In the genomic region with DNA sequence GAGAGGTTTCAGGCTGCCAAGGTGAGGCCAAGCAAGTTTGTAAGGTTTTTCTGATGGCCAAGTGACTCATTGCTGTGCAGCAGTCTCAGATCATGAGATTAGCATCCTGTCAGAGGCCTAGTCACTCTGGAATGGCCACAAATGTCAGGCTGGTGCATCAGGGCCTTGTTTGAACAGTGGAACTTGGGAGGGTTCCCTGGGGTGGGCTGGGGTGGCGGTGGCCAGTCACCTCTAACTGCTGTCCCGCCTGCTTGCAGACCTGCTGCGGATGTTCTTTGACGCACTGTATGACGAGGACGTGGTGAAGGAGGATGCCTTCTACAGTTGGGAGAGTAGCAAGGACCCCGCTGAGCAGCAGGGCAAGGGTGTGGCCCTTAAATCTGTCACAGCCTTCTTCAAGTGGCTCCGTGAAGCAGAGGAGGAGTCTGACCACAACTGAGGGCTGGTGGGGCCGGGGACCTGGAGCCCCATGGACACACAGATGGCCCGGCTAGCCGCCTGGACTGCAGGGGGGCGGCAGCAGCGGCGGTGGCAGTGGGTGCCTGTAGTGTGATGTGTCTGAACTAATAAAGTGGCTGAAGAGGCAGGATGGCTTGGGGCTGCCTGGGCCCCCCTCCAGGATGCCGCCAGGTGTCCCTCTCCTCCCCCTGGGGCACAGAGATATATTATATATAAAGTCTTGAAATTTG, we compare ENCODE assay signal across 7 cellular contexts. TPM values are rescaled to one million over a fixed set of nuclear protein-coding genes. Genes with fewer than 3 reads are reported as not detected.
DNase-seq lines count a peak whose midpoint lies in the region; ATAC-seq and TF ChIP-seq lines count a peak whose summit lies in the region.

No MANE protein-coding gene starts in this region.

- H3K36me3 ChIP-seq in KMS-11 (ENCODE audit: insufficient read depth) (peaks cover 15% of the 10 kb centered on the region; the same call in 1 of the 2 replicates), psoas muscle (ENCODE audit: insufficient read depth in 1 of 2, low read depth in 1 of 2) (peaks cover 0 to 58% of the 10 kb centered on the region in 2 donors)

- H3K9ac ChIP-seq in KMS-11 = no peak overlapping the region

- 67 to 82% (median 72%) methylated on average over 15 of the region's 15 CpGs for WGBS in psoas muscle, 3 donors

- no peaks in the 10 kb centered on the region for H3K27me3 ChIP-seq in KMS-11 (ENCODE audit: insufficient read depth, low read depth)
- no peaks in the 10 kb centered on the region for H3K27me3 ChIP-seq in psoas muscle (ENCODE audit: insufficient read depth in 3 of 3, low read length in 2 of 3)

- no peak overlapping the region for H3K4me2 ChIP-seq in KMS-11

- H3K27ac ChIP-seq in KMS-11 = peak overlapping the region; percentile 54; the same call in 1 of the 2 replicates
- H3K27ac ChIP-seq in psoas muscle = peak overlapping the region; percentile 90

- intact Hi-C loops in psoas muscle (cut with DNase I) = no loop called here

- TF ChIP-seq POLR2A in erythroblast (IDR thresholded peaks at IDR 0.05; ENCODE audit: low read length) = no peak

- H3K4me3 ChIP-seq in KMS-11 (IDR thresholded peaks at IDR 0.05; ENCODE audit: insufficient read depth, low read depth, low read length) = no peak overlapping the region
- H3K4me3 ChIP-seq in psoas muscle = no peak overlapping the region

- H4K20me1 ChIP-seq in KMS-11 (ENCODE audit: insufficient read depth) = peaks cover 3% of the 10 kb centered on the region; the same call in 1 of the 2 replicates

- H3K79me2 ChIP-seq in KMS-11 (ENCODE audit: insufficient read depth, low read depth) = peaks cover 11% of the 10 kb centered on the region; the same call in 1 of the 2 replicates

- DNase-seq in activated CD4-positive, alpha-beta T cell treated with anti-CD3 and anti-CD28 coated beads, Interleukin-2, amount 50 U/mL, for 4 hours = peak; percentile 20 to 37
- DNase-seq in erythroblast (lab: John Stamatoyannopoulos, UW) (peak; percentile 71 to 81), psoas muscle (peak; percentile 8 to 74), cerebellar nuclear complex (lab: John Stamatoyannopoulos, UW) (no peak)

- TF ChIP-seq CTCF in KMS-11 (conservative IDR thresholded peaks at IDR 0.05; ENCODE audit: low read depth, low read length) = no peak
- TF ChIP-seq CTCF in psoas muscle (IDR thresholded peaks at IDR 0.05) = no peak

- no peak overlapping the region for H2AFZ ChIP-seq in KMS-11 (ENCODE audit: low read depth)

- ATAC-seq in psoas muscle (peak; percentile 15 to 48 (median 32)), HG02973 (IDR thresholded peaks at IDR 0.05; ENCODE audit: unreplicated experiment) (no peak), GM19023 (IDR thresholded peaks at IDR 0.05; ENCODE audit: unreplicated experiment) (no peak)

- H3K9me3 ChIP-seq in psoas muscle = no peaks in the 10 kb centered on the region

- H3K4me1 ChIP-seq in KMS-11 (ENCODE audit: low read depth, poor library complexity, severe bottlenecking) (peaks cover 3% of the 10 kb centered on the region), psoas muscle (peaks cover 55% of the 10 kb centered on the region)

RNA-seq across cellular contexts. Expression of a gene that starts 2.8 kb away (rescaled TPM):
- 10 to 100 TPM; 12.6 to 20.3 (median 13.9) TPM for total RNA-seq in psoas muscle
- polyA plus RNA-seq in psoas muscle = 10 to 100 TPM; 12.9 to 26.8 (median 20.2) TPM

RNA-seq across cellular contexts. Expression of a gene that starts 20.2 kb away (rescaled TPM):
- 100 to 1,000 TPM; 448 to 726 (median 633) TPM for total RNA-seq in psoas muscle
- 100 to 1,000 TPM; 395 to 787 (median 628) TPM for polyA plus RNA-seq in psoas muscle

RNA-seq across cellular contexts. Expression of a gene that starts 26.8 kb away (rescaled TPM):
- total RNA-seq in psoas muscle = 1 to 10 TPM in 3 of 4 donors, under 1 TPM in 1; 0.64 to 2.3 (median 1.4) TPM
- 1 to 10 TPM; 1.2 to 2.8 (median 2.0) TPM for polyA plus RNA-seq in psoas muscle

RNA-seq across cellular contexts. Expression of a gene that starts 26.9 kb away (rescaled TPM):
- 10 to 100 TPM; 21.2 to 33.2 (median 28.6) TPM for total RNA-seq in psoas muscle
- polyA plus RNA-seq in psoas muscle = 100 to 1,000 TPM in 1 of 3 donors, 10 to 100 TPM in 2; 41.6 to 117 (median 62.8) TPM

RNA-seq across cellular contexts. Expression of a gene that starts 35.6 kb away (rescaled TPM):
- 100 to 1,000 TPM; 338 to 440 (median 424) TPM for total RNA-seq in psoas muscle
- 100 to 1,000 TPM; 344 to 898 (median 873) TPM for polyA plus RNA-seq in psoas muscle

Comparison
In these comparisons a context has a peak if more than half of its experiments do, and no peak if none do; other contexts are left out.
1. DNase-seq: peak in activated CD4-positive, alpha-beta T cell treated with anti-CD3 and anti-CD28 coated beads, Interleukin-2, amount 50 U/mL, for 4 hours (2 of 2), erythroblast (2 of 2) and psoas muscle (2 of 2); none in cerebellar nuclear complex (0 of 2).
2. ATAC-seq: peak in psoas muscle (4 of 4); none in HG02973 (single experiment) and GM19023 (single experiment).